8 cellular contexts compared by ENCODE assay signal in the genomic region with DNA sequence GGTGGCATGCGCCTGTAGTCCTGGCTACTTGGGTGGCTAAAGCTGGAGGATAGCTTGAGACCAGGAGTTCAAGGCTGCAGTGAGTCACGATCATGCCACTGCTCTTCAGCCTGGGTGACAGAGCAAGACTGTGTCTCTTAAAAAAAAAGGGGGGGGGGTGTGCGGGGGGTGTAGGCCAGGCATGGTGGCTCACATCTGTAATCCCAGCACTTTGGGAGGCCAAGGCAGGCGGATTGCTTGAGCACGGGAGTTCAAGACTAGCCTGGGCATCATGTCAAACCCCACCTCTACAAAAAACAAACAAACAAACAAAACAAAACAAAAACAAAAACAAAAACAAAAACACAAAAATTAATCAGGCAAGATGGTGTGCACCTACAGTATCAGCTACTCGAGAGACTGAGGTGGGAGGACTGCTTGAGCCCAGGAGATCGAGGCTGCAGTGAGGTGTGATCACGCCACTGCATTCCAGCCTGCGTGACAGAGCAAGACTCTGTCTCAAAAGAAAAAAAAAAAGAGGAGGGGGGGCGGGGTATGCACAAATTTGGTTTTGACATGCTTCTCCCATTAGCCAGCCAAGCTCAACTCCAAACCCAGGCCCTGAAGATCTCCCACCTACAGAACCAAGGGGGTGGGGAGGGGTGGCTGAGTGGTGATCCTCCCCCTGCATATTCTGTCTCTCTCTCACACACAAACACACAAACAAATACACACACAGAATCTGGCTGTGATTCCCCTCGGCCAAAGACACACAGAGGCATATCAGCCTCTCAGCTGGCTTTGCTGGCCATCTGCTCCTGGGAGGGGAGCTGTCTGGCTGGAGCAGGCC. TPM values are rescaled to one million over a fixed set of nuclear protein-coding genes. Genes with fewer than 3 reads are reported as not detected.
DNase-seq lines count a peak whose midpoint lies in the region; ATAC-seq, FAIRE-seq and TF ChIP-seq lines count a peak whose summit lies in the region.

No MANE protein-coding gene starts in this region.

- CTCF ChIA-PET in H1 (lab: Charles Lee; ENCODE audit: partially characterized antibody) = interaction anchor here (0.6 to 4.0 kb wide), 8 partner anchors 20 to 189 kb away, joined by 3 to 9 read pairs (median 4); no protein-coding TSS in a partner anchor

- no peak overlapping the region for H2BK20ac ChIP-seq in H1 (ENCODE audit: low read length)

- H3K79me2 ChIP-seq in H1 (ENCODE audit: control insufficient read depth in 1 of 2, insufficient read depth in 2 of 2, low read length in 2 of 2) = no peaks in the 10 kb centered on the region

- no peak for ATAC-seq in natural killer cell treated with Interleukin-12 subunit alpha and Interleukin-12 subunit beta and Interleukin-15 and Interleukin-18, amount 100 ng/mL, for 72 hours
- ATAC-seq in HG02798 (IDR thresholded peaks at IDR 0.05; ENCODE audit: poor library complexity, unreplicated experiment) = no peak
- no peak for ATAC-seq in GM21528 (IDR thresholded peaks at IDR 0.05; ENCODE audit: low FRiP score, unreplicated experiment)

- no peak overlapping the region for H3K23ac ChIP-seq in H1 (ENCODE audit: insufficient read length)

- no peaks in the 10 kb centered on the region for H3K36me3 Mint-ChIP-seq in natural killer cell treated with Interleukin-12 subunit alpha and Interleukin-12 subunit beta and Interleukin-15 and Interleukin-18, amount 100 ng/mL, for 72 hours

- no peaks in the 10 kb centered on the region for H3K79me1 ChIP-seq in H1 (ENCODE audit: low read depth, low read length)

- peak overlapping the region; percentile 82; the same call in 1 of the 2 replicates for H4K8ac ChIP-seq in H1 (ENCODE audit: extremely low read depth, insufficient read depth, low read length)

- H2BK120ac ChIP-seq in H1 (replicated peaks; ENCODE audit: low read depth, low read length) = no peak overlapping the region

- no peak overlapping the region for H4K91ac ChIP-seq in H1 (replicated peaks; ENCODE audit: insufficient read length, low read length)

- H2BK15ac ChIP-seq in H1 (ENCODE audit: low read length) = no peak overlapping the region

- H2AFZ ChIP-seq in H1 (ENCODE audit: low read length) = no peak overlapping the region

- H3K36me3 ChIP-seq in H1 (ENCODE audit: control insufficient read depth in 2 of 4, insufficient read depth in 4 of 4, low read length in 3 of 4) = no peaks in the 10 kb centered on the region
- no peaks in the 10 kb centered on the region for H3K36me3 ChIP-seq in suprapubic skin

- H3K18ac ChIP-seq in H1 (ENCODE audit: extremely low read depth, low read length) = no peak overlapping the region; the same call in 1 of the 2 replicates

- TF ChIP-seq EP300 in H1 (IDR thresholded peaks at IDR 0.05; ENCODE audit: borderline replicate concordance in 1 of 2, low read depth in 2 of 2, low read length in 2 of 2) = no peak
- TF ChIP-seq EP300 in suprapubic skin (IDR thresholded peaks at IDR 0.05) = no peak

- H3K27ac Mint-ChIP-seq in natural killer cell treated with Interleukin-12 subunit alpha and Interleukin-12 subunit beta and Interleukin-15 and Interleukin-18, amount 100 ng/mL, for 72 hours = peak overlapping the region; percentile 56 to 86

- H3K9ac ChIP-seq in H1 (replicated peaks in 1 of 4; ENCODE audit: extremely low read depth in 1 of 4, low read depth in 3 of 4, low read length in 3 of 4) = no peak overlapping the region

- POLR2A ChIA-PET in H1 (lab: Charles Lee; ENCODE audit: partially characterized antibody) = interaction anchor here (0.8 kb wide), 1 partner anchor 87 kb away, joined by 3 read pairs; no protein-coding TSS in a partner anchor

- no peak overlapping the region for H3K56ac ChIP-seq in H1 (replicated peaks; ENCODE audit: insufficient read length, low read depth, low read length)

- no peak overlapping the region for H2BK12ac ChIP-seq in H1 (ENCODE audit: low read depth, low read length)

- H3K4ac ChIP-seq in H1 (replicated peaks; ENCODE audit: insufficient read length, low read depth, low read length) = no peak overlapping the region

- no peak for TF ChIP-seq CTCF in H1 (IDR thresholded peaks at IDR 0.05; ENCODE audit: control extremely low read depth in 1 of 3, insufficient read depth in 1 of 3, low read depth in 1 of 3, low read length in 3 of 3)
- TF ChIP-seq CTCF in suprapubic skin (IDR thresholded peaks at IDR 0.05) = no peak

- H3K4me3 ChIP-seq in H1 (ENCODE audit: extremely low read depth in 1 of 4, insufficient read depth in 2 of 4, low read depth in 3 of 4, low read length in 4 of 4) (no peak overlapping the region), suprapubic skin (no peak overlapping the region)

- no peaks in the 10 kb centered on the region for H3K9me3 Mint-ChIP-seq in natural killer cell treated with Interleukin-12 subunit alpha and Interleukin-12 subunit beta and Interleukin-15 and Interleukin-18, amount 100 ng/mL, for 72 hours

- H3K14ac ChIP-seq in H1 (ENCODE audit: insufficient read length) = peak overlapping the region; percentile 49

- no peak overlapping the region for H3K27ac ChIP-seq in H1 (ENCODE audit: low read depth, low read length)
- no peak overlapping the region for H3K27ac ChIP-seq in suprapubic skin

- DNase-seq in EH (ENCODE audit: low read depth) = peak; percentile 65
- peak; percentile 28 for DNase-seq in NAMALWA (ENCODE audit: low spot score)
- no peak for DNase-seq in H1 (ENCODE audit: low read depth in 1 of 2, low spot score in 2 of 2)
- no peak for DNase-seq in natural killer cell treated with Interleukin-12 subunit alpha and Interleukin-12 subunit beta and Interleukin-15 and Interleukin-18, amount 100 ng/mL, for 72 hours (ENCODE audit: low spot score)
- no peak for DNase-seq in suprapubic skin (ENCODE audit: low spot score in 2 of 2)
- no peak for DNase-seq in ureter (ENCODE audit: low spot score)

- H4K20me1 ChIP-seq in H1 (replicated peaks in 1 of 2; ENCODE audit: control insufficient read depth in 1 of 2, insufficient read depth in 2 of 2, low read length in 2 of 2) = no peaks in the 10 kb centered on the region

- no peaks in the 10 kb centered on the region for H3K27me3 ChIP-seq in H1 (replicated peaks in 1 of 4; ENCODE audit: control insufficient read depth in 3 of 4, extremely low read depth in 1 of 4, insufficient read depth in 3 of 4, low read length in 3 of 4)
- H3K27me3 ChIP-seq in suprapubic skin = no peaks in the 10 kb centered on the region

- no peak overlapping the region for H2BK5ac ChIP-seq in H1 (ENCODE audit: low read depth, low read length)

- WGBS in H1 (ENCODE audit: extremely low coverage in 1 of 2, insufficient coverage in 1 of 2, insufficient read length in 1 of 2, insufficient replicate concordance in 2 of 2, low coverage in 1 of 2, low lambda C conversion rate in 2 of 2, missing lambda C conversion rate in 1 of 2), 2 experiments = 81% methylated on average over 10 of the region's 11 CpGs; no CpG with 5 or more reads in 1 of the 2 experiments
- 51% methylated on average over 11 of the region's 11 CpGs for WGBS in suprapubic skin

- peaks cover 58 to 65% of the 10 kb centered on the region in 2 donors for H3K4me1 Mint-ChIP-seq in natural killer cell treated with Interleukin-12 subunit alpha and Interleukin-12 subunit beta and Interleukin-15 and Interleukin-18, amount 100 ng/mL, for 72 hours (ENCODE audit: low read depth in 2 of 2)

- no peak overlapping the region for H3K4me2 ChIP-seq in H1 (ENCODE audit: insufficient read depth in 1 of 2, low read depth in 2 of 2, low read length in 2 of 2)

- H3K4me1 ChIP-seq in H1 (replicated peaks in 1 of 4; ENCODE audit: control insufficient read depth in 3 of 4, insufficient read depth in 4 of 4, low read length in 3 of 4) (peaks cover 0 to 3% (median 0%) of the 10 kb centered on the region in 4 experiments; a peak in 1 of 7 replicates), suprapubic skin (peaks cover 22% of the 10 kb centered on the region)

- TF ChIP-seq RAD21 in H1 (IDR thresholded peaks at IDR 0.05 in 1 of 2, conservative IDR thresholded peaks at IDR 0.05 in 1 of 2; ENCODE audit: low read depth in 2 of 2, low read length in 2 of 2) = no peak

- peak overlapping the region; percentile 73 for H3K4me3 Mint-ChIP-seq in natural killer cell treated with Interleukin-12 subunit alpha and Interleukin-12 subunit beta and Interleukin-15 and Interleukin-18, amount 100 ng/mL, for 72 hours

- H3K9me3 ChIP-seq in H1 (ENCODE audit: insufficient read depth in 2 of 2, low read depth in 1 of 2, low read length in 1 of 2) (no peaks in the 10 kb centered on the region), suprapubic skin (no peaks in the 10 kb centered on the region)

- no peak overlapping the region for H4K5ac ChIP-seq in H1 (ENCODE audit: insufficient read length, low read depth, low read length)

- no peaks in the 10 kb centered on the region for H3K23me2 ChIP-seq in H1 (ENCODE audit: low read depth, low read length)

- TF ChIP-seq POLR2A in H1 (IDR thresholded peaks at IDR 0.05; ENCODE audit: control extremely low read depth in 1 of 2, low read depth in 2 of 2, low read length in 2 of 2) = no peak
- TF ChIP-seq POLR2A in suprapubic skin (IDR thresholded peaks at IDR 0.05) = no peak

- no peak overlapping the region for H2AK5ac ChIP-seq in H1 (ENCODE audit: low read depth, low read length)

- H3K27me3 Mint-ChIP-seq in natural killer cell treated with Interleukin-12 subunit alpha and Interleukin-12 subunit beta and Interleukin-15 and Interleukin-18, amount 100 ng/mL, for 72 hours = peaks cover 8 to 9% of the 10 kb centered on the region in 2 donors

- no peak for FAIRE-seq in H1 (lab: Jason Lieb, UNC)

RNA-seq across cellular contexts. Expression of a gene that starts 3.1 kb away (rescaled TPM):
- total RNA-seq in H1 (2021; fragmentation: NEBNext Ultra II Directional; extraction: Animal tissue kit (Norgen Biotek cat#: 25700)) = 1.2 TPM in 2 replicates
- polyA plus RNA-seq in H1 (2011; rRNA removed) = 3.4 and 4.9 TPM in 2 replicates
- polyA plus RNA-seq in H1 (2011; cell fraction: cytosol; rRNA removed) = 2.7 TPM
- polyA plus RNA-seq in H1 (2011; cell fraction: nucleus; rRNA removed) = 1.2 TPM
- 1.4 to 1.6 TPM (median 1.5 TPM) in 4 replicates for polyA plus RNA-seq in H1 (2012, experiment 1 of 2)
- 1.3 TPM for polyA plus RNA-seq in H1 (2012, experiment 2 of 2)
- polyA plus RNA-seq in H1 (2013, experiment 1 of 2) = 1.8 TPM
- polyA plus RNA-seq in H1 (2013, experiment 2 of 2) = 2.0 TPM
- polyA minus RNA-seq in H1 (2011; rRNA and poly(A)+ RNA removed) = 5.5 and 6.6 TPM in 2 replicates
- polyA minus RNA-seq in H1 (2011; cell fraction: cytosol; rRNA and poly(A)+ RNA removed) = 0.73 TPM
- 1.4 TPM for polyA minus RNA-seq in H1 (2011; cell fraction: nucleus; rRNA and poly(A)+ RNA removed)
- total RNA-seq in natural killer cell treated with Interleukin-12 subunit alpha and Interleukin-12 subunit beta and Interleukin-15 and Interleukin-18, amount 100 ng/mL, for 72 hours = 1 to 10 TPM; 1.3 to 2.0 TPM
- 1 to 10 TPM; 3.3 to 6.8 (median 5.5) TPM for total RNA-seq in suprapubic skin
- 9.9 TPM for total RNA-seq in ureter

RNA-seq across cellular contexts. Expression of a gene that starts 59.5 kb away (rescaled TPM):
- total RNA-seq in H1 (2021; fragmentation: NEBNext Ultra II Directional; extraction: Animal tissue kit (Norgen Biotek cat#: 25700)) = 129 and 134 TPM in 2 replicates
- 74.1 and 116 TPM in 2 replicates for polyA plus RNA-seq in H1 (2011; rRNA removed)
- 105 TPM for polyA plus RNA-seq in H1 (2011; cell fraction: cytosol; rRNA removed)
- polyA plus RNA-seq in H1 (2011; cell fraction: nucleus; rRNA removed) = 44.7 TPM
- polyA plus RNA-seq in H1 (2012, experiment 1 of 2) = 116 to 133 TPM (median 119 TPM) in 4 replicates
- polyA plus RNA-seq in H1 (2012, experiment 2 of 2) = 116 TPM
- polyA plus RNA-seq in H1 (2013, experiment 1 of 2) = 155 TPM
- polyA plus RNA-seq in H1 (2013, experiment 2 of 2) = 156 TPM
- 31.2 and 38.8 TPM in 2 replicates for polyA minus RNA-seq in H1 (2011; rRNA and poly(A)+ RNA removed)
- polyA minus RNA-seq in H1 (2011; cell fraction: cytosol; rRNA and poly(A)+ RNA removed) = 19.2 TPM
- 23.8 TPM for polyA minus RNA-seq in H1 (2011; cell fraction: nucleus; rRNA and poly(A)+ RNA removed)
- 100 to 1,000 TPM in 1 of 2 donors, 10 to 100 TPM in 1; 62.8 to 103 TPM for total RNA-seq in natural killer cell treated with Interleukin-12 subunit alpha and Interleukin-12 subunit beta and Interleukin-15 and Interleukin-18, amount 100 ng/mL, for 72 hours
- total RNA-seq in suprapubic skin (10 to 100 TPM; 28.2 to 39.0 (median 31.7) TPM), ureter (67.4 TPM)

Comparison
In these comparisons a context has a peak if more than half of its experiments do, and no peak if none do; other contexts are left out.
1. DNase-seq: peak in EH (single experiment) and NAMALWA (single experiment); none in H1 (0 of 2), natural killer cell treated with Interleukin-12 subunit alpha and Interleukin-12 subunit beta and Interleukin-15 and Interleukin-18, amount 100 ng/mL, for 72 hours (single experiment), suprapubic skin (0 of 2) and ureter (single experiment).